26 cellular contexts compared by ENCODE assay signal in the genomic region with DNA sequence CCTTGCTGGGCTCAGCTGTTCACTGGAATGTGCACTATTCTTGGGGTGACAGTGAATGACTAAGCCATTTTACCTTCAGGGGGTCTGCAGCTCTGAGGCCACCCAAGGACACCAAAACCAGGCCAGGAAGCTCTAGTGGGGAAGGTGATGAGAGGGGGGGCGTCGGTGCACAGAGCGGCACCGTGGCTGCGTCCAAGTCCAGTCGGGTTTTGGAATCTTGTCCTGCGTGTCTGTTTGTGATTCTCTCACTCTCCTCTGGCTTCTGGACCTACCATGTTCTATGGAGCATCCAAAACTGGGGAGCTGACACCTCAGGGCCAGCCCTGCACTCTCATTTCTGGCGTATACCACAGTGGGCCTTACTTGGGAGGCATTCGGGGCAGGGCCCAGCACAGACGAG.
DNase-seq lines count a peak whose midpoint lies in the region; ATAC-seq and TF ChIP-seq lines count a peak whose summit lies in the region.
"Had no signal": no experiment of that assay in that cellular context is flagged by ENCODE, and none has a peak within 500 bp of the region (broad histone marks: within the 10 kb centered on the region; RNA-seq: fewer than 3 reads in every experiment).

No MANE protein-coding gene starts in this region.

- no peak overlapping the region for H2BK120ac ChIP-seq in mesendoderm (ENCODE audit: low read depth, low read length)

- H3K9me2 ChIP-seq in PC-3 (replicated peaks; ENCODE audit: low read length): no peaks in the 10 kb centered on the region

- H3K27me3 ChIP-seq in mesendoderm (ENCODE audit: insufficient read depth, low read length, poor library complexity) (no peaks in the 10 kb centered on the region), heart right ventricle (no peaks in the 10 kb centered on the region), PC-3 (ENCODE audit: low read length) (no peaks in the 10 kb centered on the region)
- H3K27me3 ChIP-seq: BLaER1, Peyer's patch had no signal

- no peak for ATAC-seq in activated CD8-positive, alpha-beta T cell treated with anti-CD3 and anti-CD28 coated beads, Interleukin-2, amount 10 ng/mL, durations not matched to agents 7 days and 5 days
- ATAC-seq in activated CD8-positive, alpha-beta T cell treated with anti-CD3 and anti-CD28 coated beads for 36 hours: no peak
- no peak for ATAC-seq in heart right ventricle
- ATAC-seq in PC-3: no peak
- ATAC-seq: GM12878 had no signal

- H3K4me3 ChIP-seq in mesendoderm (ENCODE audit: low read length) (no peak overlapping the region), heart right ventricle (no peak overlapping the region), PC-3 (ENCODE audit: low read length) (no peak overlapping the region)
- H3K4me3 ChIP-seq: BLaER1, GM12878, HAP-1, Peyer's patch had no signal

- H3K4me1 Mint-ChIP-seq in activated CD8-positive, alpha-beta T cell treated with anti-CD3 and anti-CD28 coated beads, Interleukin-2, amount 10 ng/mL, durations not matched to agents 7 days and 5 days (ENCODE audit: low read depth): peaks cover 15% of the 10 kb centered on the region
- peaks cover 27% of the 10 kb centered on the region for H3K4me1 Mint-ChIP-seq in activated CD8-positive, alpha-beta T cell treated with anti-CD3 and anti-CD28 coated beads for 36 hours (ENCODE audit: low read depth)
- H3K4me1 Mint-ChIP-seq in progenitor cell of endocrine pancreas (ENCODE audit: low read depth): peaks cover 13% of the 10 kb centered on the region

- no peaks in the 10 kb centered on the region for H3K9me3 ChIP-seq in heart right ventricle
- no peaks in the 10 kb centered on the region for H3K9me3 ChIP-seq in PC-3 (ENCODE audit: low read length)
- H3K9me3 ChIP-seq: BLaER1, HAP-1, Peyer's patch had no signal

- no peaks in the 10 kb centered on the region for H3K27me3 Mint-ChIP-seq in activated CD8-positive, alpha-beta T cell treated with anti-CD3 and anti-CD28 coated beads, Interleukin-2, amount 10 ng/mL, durations not matched to agents 7 days and 5 days (ENCODE audit: low read depth)
- H3K27me3 Mint-ChIP-seq in activated CD8-positive, alpha-beta T cell treated with anti-CD3 and anti-CD28 coated beads for 36 hours: no peaks in the 10 kb centered on the region
- H3K27me3 Mint-ChIP-seq in progenitor cell of endocrine pancreas: peaks cover 3% of the 10 kb centered on the region
- H3K27me3 Mint-ChIP-seq: CD4-positive, alpha-beta T cell had no signal

- intact Hi-C loops in activated CD8-positive, alpha-beta T cell treated with anti-CD3 and anti-CD28 coated beads for 36 hours (cut with micrococcal nuclease): no loop called here
- intact Hi-C loops in heart right ventricle (cut with DNase I): loop anchor here in 2 of 10 donors (5.0 kb wide), 5 partner anchors 52 to 103 kb away; a partner anchor contains a TSS
- intact Hi-C loops in PC-3 (cut with micrococcal nuclease): no loop called here

- POLR2A ChIA-PET in activated CD8-positive, alpha-beta T cell treated with anti-CD3 and anti-CD28 coated beads, Interleukin-2, amount 10 ng/mL, durations not matched to agents 7 days and 5 days (lab: Charles Lee): no interaction called here
- POLR2A ChIA-PET in activated CD8-positive, alpha-beta T cell treated with anti-CD3 and anti-CD28 coated beads for 36 hours (lab: Charles Lee): no interaction called here
- POLR2A ChIA-PET in PC-3 (lab: Charles Lee; ENCODE audit: unreplicated experiment): no interaction called here

- peak; percentile 15 for DNase-seq in activated CD8-positive, alpha-beta T cell treated with anti-CD3 and anti-CD28 coated beads, Interleukin-2, amount 10 ng/mL, durations not matched to agents 7 days and 5 days
- no peak for DNase-seq in activated CD8-positive, alpha-beta T cell treated with anti-CD3 and anti-CD28 coated beads for 36 hours
- DNase-seq in mesendoderm: no peak
- no peak for DNase-seq in progenitor cell of endocrine pancreas (ENCODE audit: low spot score, unreplicated experiment)
- DNase-seq in cerebellum (ENCODE audit: low spot score): no peak
- no peak for DNase-seq in heart right ventricle
- DNase-seq in PC-3: no peak
- DNase-seq in stimulated activated CD8-positive, alpha-beta memory T cell treated with anti-CD3 and anti-CD28 coated beads, Interleukin-4, amount 100 ng/mL, for 48 hours: no peak
- DNase-seq: ACHN; CD4-positive, alpha-beta T cell; COR-L47; DMS79 treated with DMSO at 0.1 percent for 48 hours; IMR-90; NCI-H1092 treated with DMSO at 0.1 percent for 48 hours; NCI-H1436 treated with DMSO at 0.1 percent for 48 hours; NCI-H1930; NCI-H226; NCI-H510A treated with DMSO at 0.1 percent for 48 hours; NCI-H774; NK-92 treated with Interleukin-12 subunit alpha and Interleukin-12 subunit beta, amount 100 ng/mL, for 24 hours; Peyer's patch had no signal

- peak overlapping the region; percentile 91 for H3K23ac ChIP-seq in mesendoderm (ENCODE audit: low read length)

- H3K27ac ChIP-seq in mesendoderm (ENCODE audit: low read depth, low read length) (no peak overlapping the region), heart right ventricle (no peak overlapping the region), PC-3 (ENCODE audit: low read length) (no peak overlapping the region)
- H3K27ac ChIP-seq: 22Rv1, BLaER1, KMS-11, Peyer's patch had no signal

- no peaks in the 10 kb centered on the region for H3K36me3 Mint-ChIP-seq in activated CD8-positive, alpha-beta T cell treated with anti-CD3 and anti-CD28 coated beads, Interleukin-2, amount 10 ng/mL, durations not matched to agents 7 days and 5 days (ENCODE audit: low read depth)
- no peaks in the 10 kb centered on the region for H3K36me3 Mint-ChIP-seq in activated CD8-positive, alpha-beta T cell treated with anti-CD3 and anti-CD28 coated beads for 36 hours (ENCODE audit: low read depth)
- no peaks in the 10 kb centered on the region for H3K36me3 Mint-ChIP-seq in progenitor cell of endocrine pancreas (ENCODE audit: insufficient read depth)

- no peak overlapping the region for H4K5ac ChIP-seq in mesendoderm (ENCODE audit: low read length)

- TF ChIP-seq CTCF in activated CD8-positive, alpha-beta T cell treated with anti-CD3 and anti-CD28 coated beads for 36 hours (IDR thresholded peaks at IDR 0.05): no peak
- no peak for TF ChIP-seq CTCF in progenitor cell of endocrine pancreas (IDR thresholded peaks at IDR 0.05; ENCODE audit: unreplicated experiment)
- no peak for TF ChIP-seq CTCF in heart right ventricle (IDR thresholded peaks at IDR 0.05)
- TF ChIP-seq CTCF in PC-3 (conservative IDR thresholded peaks at IDR 0.05; ENCODE audit: low read depth, low read length): no peak

- no peaks in the 10 kb centered on the region for H3K9me3 Mint-ChIP-seq in activated CD8-positive, alpha-beta T cell treated with anti-CD3 and anti-CD28 coated beads, Interleukin-2, amount 10 ng/mL, durations not matched to agents 7 days and 5 days (ENCODE audit: insufficient read depth)
- H3K9me3 Mint-ChIP-seq in activated CD8-positive, alpha-beta T cell treated with anti-CD3 and anti-CD28 coated beads for 36 hours: no peaks in the 10 kb centered on the region
- no peaks in the 10 kb centered on the region for H3K9me3 Mint-ChIP-seq in progenitor cell of endocrine pancreas (ENCODE audit: low read depth)
- H3K9me3 Mint-ChIP-seq: CD4-positive, alpha-beta T cell had no signal

- no peak overlapping the region for H2AFZ ChIP-seq in PC-3 (ENCODE audit: low read length)

- no peak overlapping the region for H3K4ac ChIP-seq in mesendoderm (ENCODE audit: low read depth, low read length)

- no peaks in the 10 kb centered on the region for H4K20me1 ChIP-seq in PC-3 (ENCODE audit: low read length)
- H4K20me1 ChIP-seq: BLaER1 had no signal

- H3K56ac ChIP-seq in mesendoderm (ENCODE audit: low read length): no peak overlapping the region

- H3K18ac ChIP-seq in mesendoderm (ENCODE audit: low read length): no peak overlapping the region

- WGBS in mesendoderm (ENCODE audit: extremely low coverage, insufficient coverage, low lambda C conversion rate): no CpG with 5 or more reads among the region's 10 CpGs
- WGBS in heart right ventricle, 2 donors: 97 to 98% methylated on average over 10 of the region's 10 CpGs

- H3K36me3 ChIP-seq in mesendoderm (ENCODE audit: control insufficient read depth, insufficient read depth, low read length) (no peaks in the 10 kb centered on the region), heart right ventricle (no peaks in the 10 kb centered on the region), PC-3 (ENCODE audit: low read depth, low read length) (no peaks in the 10 kb centered on the region)
- H3K36me3 ChIP-seq: BLaER1, HAP-1, Peyer's patch had no signal

- H3K4me1 ChIP-seq in mesendoderm (ENCODE audit: control insufficient read depth, low read depth, low read length) (no peaks in the 10 kb centered on the region), heart right ventricle (peaks cover 0 to 22% (median 18%) of the 10 kb centered on the region in 9 donors), PC-3 (ENCODE audit: insufficient read depth, low read length) (peaks cover 18% of the 10 kb centered on the region)
- H3K4me1 ChIP-seq: BLaER1, HAP-1, Peyer's patch had no signal

- H3K79me2 ChIP-seq in mesendoderm (ENCODE audit: control insufficient read depth, insufficient read depth, low read length) (no peaks in the 10 kb centered on the region), PC-3 (ENCODE audit: low read length) (no peaks in the 10 kb centered on the region)

- no peak overlapping the region for H2AK5ac ChIP-seq in mesendoderm (ENCODE audit: low read length)

- no peak overlapping the region for H3K9ac ChIP-seq in mesendoderm (ENCODE audit: low read length)
- no peak overlapping the region for H3K9ac ChIP-seq in PC-3 (ENCODE audit: low read length)
- H3K9ac ChIP-seq: BLaER1, KMS-11 had no signal

- no peak overlapping the region for H3K27ac Mint-ChIP-seq in activated CD8-positive, alpha-beta T cell treated with anti-CD3 and anti-CD28 coated beads, Interleukin-2, amount 10 ng/mL, durations not matched to agents 7 days and 5 days
- H3K27ac Mint-ChIP-seq in activated CD8-positive, alpha-beta T cell treated with anti-CD3 and anti-CD28 coated beads for 36 hours: no peak overlapping the region
- H3K27ac Mint-ChIP-seq in progenitor cell of endocrine pancreas: peak overlapping the region; percentile 8
- H3K27ac Mint-ChIP-seq: CD4-positive, alpha-beta T cell had no signal

- no peak overlapping the region for H2BK15ac ChIP-seq in mesendoderm (replicated peaks; ENCODE audit: low read depth)

- H3K4me2 ChIP-seq in mesendoderm (ENCODE audit: low read length) (no peak overlapping the region), PC-3 (ENCODE audit: low read length) (no peak overlapping the region)
- H3K4me2 ChIP-seq: BLaER1, KMS-11 had no signal

- no peaks in the 10 kb centered on the region for H3K79me1 ChIP-seq in mesendoderm (ENCODE audit: low read length)

- H3F3A ChIP-seq in PC-3 (ENCODE audit: low read length, unreplicated experiment): no peaks in the 10 kb centered on the region

- CTCF ChIA-PET in activated CD8-positive, alpha-beta T cell treated with anti-CD3 and anti-CD28 coated beads, Interleukin-2, amount 10 ng/mL, durations not matched to agents 7 days and 5 days (lab: Charles Lee): interaction anchor here (1.2 kb wide), 1 partner anchor 91 kb away, joined by 3 read pairs; no protein-coding TSS in a partner anchor
- CTCF ChIA-PET in activated CD8-positive, alpha-beta T cell treated with anti-CD3 and anti-CD28 coated beads for 36 hours (lab: Charles Lee): interaction anchor here (2.4 kb wide), 1 partner anchor 90 kb away, joined by 9 read pairs; no protein-coding TSS in a partner anchor
- CTCF ChIA-PET in PC-3 (lab: Charles Lee): no interaction called here

- H4K8ac ChIP-seq in mesendoderm (ENCODE audit: low read depth, low read length): no peak overlapping the region

- no TSS peak for BruUV-seq in PC-3 (replicated peaks; lab: Mats Ljungman, UMichigan)

- no peak overlapping the region for H2BK5ac ChIP-seq in mesendoderm (ENCODE audit: low read length)

- H3K4me3 Mint-ChIP-seq in activated CD8-positive, alpha-beta T cell treated with anti-CD3 and anti-CD28 coated beads, Interleukin-2, amount 10 ng/mL, durations not matched to agents 7 days and 5 days: no peak overlapping the region
- H3K4me3 Mint-ChIP-seq in activated CD8-positive, alpha-beta T cell treated with anti-CD3 and anti-CD28 coated beads for 36 hours: no peak overlapping the region
- H3K4me3 Mint-ChIP-seq in progenitor cell of endocrine pancreas (ENCODE audit: low read depth): no peak overlapping the region
- H3K4me3 Mint-ChIP-seq: CD4-positive, alpha-beta T cell had no signal
